Comparison of ENCODE assay signal across 8 cellular contexts in genomic region chr4:41692717-41693345, GRCh38. TPM values are rescaled to one million over a fixed set of nuclear protein-coding genes. Genes with fewer than 3 reads are reported as not detected.
DNase-seq lines count a peak whose midpoint lies in the region; ATAC-seq, FAIRE-seq and TF ChIP-seq lines count a peak whose summit lies in the region.

No MANE protein-coding gene starts in this region.

- no peaks in the 10 kb centered on the region for H3K27me3 ChIP-seq in GM06990 (replicated peaks; ENCODE audit: control insufficient read depth, insufficient read depth, low read length)
- no peaks in the 10 kb centered on the region for H3K27me3 ChIP-seq in Loucy (ENCODE audit: insufficient read depth, low read length, poor library complexity, severe bottlenecking)
- H3K27me3 ChIP-seq in bronchial epithelial cell (ENCODE audit: control insufficient read depth, insufficient read depth, low read length), result no peaks in the 10 kb centered on the region
- no peaks in the 10 kb centered on the region for H3K27me3 ChIP-seq in kidney epithelial cell (ENCODE audit: control insufficient read depth, insufficient read depth, low read length)

- peak; percentile 75 for ATAC-seq in GM21825 (IDR thresholded peaks at IDR 0.05; ENCODE audit: unreplicated experiment)

- H4K20me1 ChIP-seq in Loucy (ENCODE audit: insufficient read depth, low read length, poor library complexity, severe bottlenecking), result no peaks in the 10 kb centered on the region

- H3K4me1 ChIP-seq in Loucy (ENCODE audit: insufficient read depth, low read length, poor library complexity, severe bottlenecking), result no peaks in the 10 kb centered on the region

- peak overlapping the region; percentile 88 for H2AFZ ChIP-seq in Loucy (ENCODE audit: low read length)

- DNase-seq in GM06990 (ENCODE audit: extremely low read depth, insufficient read length) (no peak), SK-N-DZ (ENCODE audit: low spot score) (peak; percentile 80), bronchial epithelial cell (ENCODE audit: low read depth) (peak; percentile 44), kidney epithelial cell (ENCODE audit: low read depth) (no peak)
- DNase-seq in stimulated activated CD8-positive, alpha-beta memory T cell treated with anti-CD3 and anti-CD28 coated beads, Interleukin-4, amount 100 ng/mL, for 24 hours (ENCODE audit: low read depth), result peak; percentile 1
- DNase-seq in effector CD8-positive, alpha-beta T cell (lab: John Stamatoyannopoulos, UW), result no peak

- no peak overlapping the region for H3K9ac ChIP-seq in Loucy (ENCODE audit: low read depth, low read length, poor library complexity, severe bottlenecking)

- no peaks in the 10 kb centered on the region for H3K9me2 ChIP-seq in Loucy (replicated peaks; ENCODE audit: low read depth, low read length)

- TF ChIP-seq CTCF in GM06990 (IDR thresholded peaks at IDR 0.05; ENCODE audit: insufficient read depth, low read length, poor library complexity, severe bottlenecking) (peak; percentile 97), Loucy (conservative IDR thresholded peaks at IDR 0.05; ENCODE audit: low read length) (peak; percentile 91), bronchial epithelial cell (IDR thresholded peaks at IDR 0.05; ENCODE audit: insufficient read depth, low read length, severe bottlenecking) (peak; percentile 91), kidney epithelial cell (IDR thresholded peaks at IDR 0.05; ENCODE audit: insufficient read depth, low read length, poor library complexity, severe bottlenecking) (peak; percentile 96)

- H3K36me3 ChIP-seq in GM06990 (ENCODE audit: control insufficient read depth, insufficient read depth, low read length) (no peaks in the 10 kb centered on the region), Loucy (ENCODE audit: insufficient read depth, low read length) (no peaks in the 10 kb centered on the region), bronchial epithelial cell (ENCODE audit: control insufficient read depth, insufficient read depth, low read length) (no peaks in the 10 kb centered on the region), kidney epithelial cell (ENCODE audit: control insufficient read depth, insufficient read depth, low read length) (peaks cover under 1% of the 10 kb centered on the region)

- H3K79me2 ChIP-seq in Loucy (ENCODE audit: insufficient read depth, low read length), result no peaks in the 10 kb centered on the region

- no peak overlapping the region for H3K4me3 ChIP-seq in GM06990 (replicated peaks; ENCODE audit: low read depth, low read length)
- no peak overlapping the region for H3K4me3 ChIP-seq in Loucy (ENCODE audit: low read length, poor library complexity, severe bottlenecking)
- H3K4me3 ChIP-seq in bronchial epithelial cell (ENCODE audit: low read depth, low read length), result no peak overlapping the region
- no peak overlapping the region for H3K4me3 ChIP-seq in kidney epithelial cell (ENCODE audit: low read depth, low read length)

- H3K4me2 ChIP-seq in Loucy (ENCODE audit: low read depth, low read length, poor library complexity, severe bottlenecking), result peak overlapping the region; percentile 31

- FAIRE-seq in bronchial epithelial cell (lab: Jason Lieb, UNC), result peak; percentile 58

- H3F3A ChIP-seq in Loucy (ENCODE audit: low read depth), result no peaks in the 10 kb centered on the region

- H3K9me3 ChIP-seq in Loucy (ENCODE audit: insufficient read depth, low read depth, low read length), result no peaks in the 10 kb centered on the region

RNA-seq across cellular contexts. Expression of gene PHOX2B, which starts 55.7 kb away (rescaled TPM):
- 164 and 165 TPM in 2 replicates for polyA plus RNA-seq in SK-N-DZ (2014; cell fraction: cytosol; rRNA removed)
- 147 and 207 TPM in 2 replicates for polyA plus RNA-seq in SK-N-DZ (2014; cell fraction: nucleus; rRNA removed)
- total RNA-seq in bronchial epithelial cell, result not detected in 2 replicates
- total RNA-seq in kidney epithelial cell, result not detected in 2 replicates

Comparison
In these comparisons a context has a peak if more than half of its experiments do, and no peak if none do; other contexts are left out.
1. DNase-seq: peak in SK-N-DZ (single experiment), bronchial epithelial cell (single experiment) and stimulated activated CD8-positive, alpha-beta memory T cell treated with anti-CD3 and anti-CD28 coated beads, Interleukin-4, amount 100 ng/mL, for 24 hours (single experiment); none in GM06990 (single experiment), kidney epithelial cell (single experiment) and effector CD8-positive, alpha-beta T cell (single experiment).
2. Peak in every context shown above with its lines, with median percentiles within 50 percentile points of each other: CTCF ChIP-seq.